1 cellular context compared by ENCODE assay signal in genomic region chr12:101108130-101108529, GRCh38.
TF ChIP-seq lines count a peak whose summit lies in the region.

No MANE protein-coding gene starts in this region.

TF ChIP-seq in K562, 482 proteins besides CTCF, POLR2A, EP300 and RAD21:
- TF ChIP-seq, protein P1, sequence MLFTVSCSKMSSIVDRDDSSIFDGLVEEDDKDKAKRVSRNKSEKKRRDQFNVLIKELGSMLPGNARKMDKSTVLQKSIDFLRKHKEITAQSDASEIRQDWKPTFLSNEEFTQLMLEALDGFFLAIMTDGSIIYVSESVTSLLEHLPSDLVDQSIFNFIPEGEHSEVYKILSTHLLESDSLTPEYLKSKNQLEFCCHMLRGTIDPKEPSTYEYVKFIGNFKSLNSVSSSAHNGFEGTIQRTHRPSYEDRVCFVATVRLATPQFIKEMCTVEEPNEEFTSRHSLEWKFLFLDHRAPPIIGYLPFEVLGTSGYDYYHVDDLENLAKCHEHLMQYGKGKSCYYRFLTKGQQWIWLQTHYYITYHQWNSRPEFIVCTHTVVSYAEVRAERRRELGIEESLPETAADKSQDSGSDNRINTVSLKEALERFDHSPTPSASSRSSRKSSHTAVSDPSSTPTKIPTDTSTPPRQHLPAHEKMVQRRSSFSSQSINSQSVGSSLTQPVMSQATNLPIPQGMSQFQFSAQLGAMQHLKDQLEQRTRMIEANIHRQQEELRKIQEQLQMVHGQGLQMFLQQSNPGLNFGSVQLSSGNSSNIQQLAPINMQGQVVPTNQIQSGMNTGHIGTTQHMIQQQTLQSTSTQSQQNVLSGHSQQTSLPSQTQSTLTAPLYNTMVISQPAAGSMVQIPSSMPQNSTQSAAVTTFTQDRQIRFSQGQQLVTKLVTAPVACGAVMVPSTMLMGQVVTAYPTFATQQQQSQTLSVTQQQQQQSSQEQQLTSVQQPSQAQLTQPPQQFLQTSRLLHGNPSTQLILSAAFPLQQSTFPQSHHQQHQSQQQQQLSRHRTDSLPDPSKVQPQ (CRISPR knock-in tag; IDR thresholded peaks at IDR 0.05; ENCODE audit: borderline replicate concordance) = no peak
- TF ChIP-seq RFX1 (IDR thresholded peaks at IDR 0.05) = no peak
- TF ChIP-seq GABPA (tag; conservative IDR thresholded peaks at IDR 0.05; ENCODE audit: low read depth) = no peak
- TF ChIP-seq NR3C1 (CRISPR knock-in tag; IDR thresholded peaks at IDR 0.05) = no peak
- no peak for TF ChIP-seq MGA (IDR thresholded peaks at IDR 0.05)
